Comparison of ENCODE assay signal across 8 cellular contexts in genomic region chr9:136700959-136701664, GRCh38.
DNase-seq lines count a peak whose midpoint lies in the region.

No MANE protein-coding gene starts in this region.

- DNase-seq in NCI-H82 (lab: John Stamatoyannopoulos, UW), result peak; percentile 32
- no peak for DNase-seq in NCI-H82 treated with DMSO at 0.1 percent for 48 hours (lab: John Stamatoyannopoulos, UW; ENCODE audit: unreplicated experiment)
- DNase-seq in T-helper 9 cell, result peak; percentile 35
- peak; percentile 35 for DNase-seq in effector CD4-positive, alpha-beta T cell
- DNase-seq in stimulated activated CD8-positive, alpha-beta memory T cell treated with anti-CD3 and anti-CD28 coated beads, Interleukin-7, amount 100 ng/mL, for 24 hours (ENCODE audit: low read depth), result peak; percentile 40
- DNase-seq in HCEC 1CT, result no peak
- no peak for DNase-seq in GM03348 (ENCODE audit: low spot score)
- no peak for DNase-seq in NCI-H2171 (lab: John Stamatoyannopoulos, UW)

Comparison
In these comparisons a context has a peak if more than half of its experiments do, and no peak if none do; other contexts are left out.
1. DNase-seq: peak in NCI-H82 (single experiment), T-helper 9 cell (single experiment), effector CD4-positive, alpha-beta T cell (single experiment) and stimulated activated CD8-positive, alpha-beta memory T cell treated with anti-CD3 and anti-CD28 coated beads, Interleukin-7, amount 100 ng/mL, for 24 hours (single experiment); none in NCI-H82 treated with DMSO at 0.1 percent for 48 hours (single experiment), HCEC 1CT (single experiment), GM03348 (single experiment) and NCI-H2171 (single experiment).